In the genomic region with DNA sequence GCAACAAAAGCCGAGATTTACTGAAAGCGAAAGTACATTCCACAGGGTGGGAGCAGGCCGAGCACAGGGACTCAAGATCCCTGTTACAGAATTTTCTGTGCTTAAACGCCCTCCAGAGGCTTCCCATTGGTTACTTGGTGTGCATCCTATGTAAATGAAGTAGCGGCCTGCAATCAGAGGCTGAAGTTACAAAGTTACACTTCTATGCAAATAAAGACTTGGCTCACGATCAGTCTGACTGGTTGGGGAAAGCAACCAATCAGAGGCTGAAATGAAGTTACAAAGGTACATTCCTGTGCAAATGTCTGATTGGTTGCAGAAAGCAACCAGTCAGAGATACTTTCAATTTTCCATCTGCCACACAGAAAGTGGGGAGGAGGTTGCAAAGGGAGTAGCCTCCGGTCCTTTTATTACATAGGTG, we compare ENCODE assay signal across 8 cellular contexts. TPM values are rescaled to one million over a fixed set of nuclear protein-coding genes. Genes with fewer than 3 reads are reported as not detected.
DNase-seq lines count a peak whose midpoint lies in the region; ATAC-seq and TF ChIP-seq lines count a peak whose summit lies in the region.

No MANE protein-coding gene starts in this region.

- H2BK5ac ChIP-seq in mesenchymal stem cell (ENCODE audit: low read depth, low read length, poor library complexity, severe bottlenecking), result no peak overlapping the region

- H3K4me1 Mint-ChIP-seq in activated naive CD8-positive, alpha-beta T cell treated with anti-CD3 and anti-CD28 coated beads for 36 hours, result peaks cover 2% of the 10 kb centered on the region
- no peaks in the 10 kb centered on the region for H3K4me1 Mint-ChIP-seq in endothelial cell (ENCODE audit: unreplicated experiment)

- H3K27ac ChIP-seq in mesenchymal stem cell (ENCODE audit: low read length, poor library complexity, severe bottlenecking), result peak overlapping the region; percentile 48

- no peaks in the 10 kb centered on the region for H3K79me1 ChIP-seq in mesenchymal stem cell (replicated peaks; ENCODE audit: low read length, poor library complexity, severe bottlenecking)

- no peak overlapping the region for H3K9ac ChIP-seq in endocrine pancreas (ENCODE audit: control insufficient read depth, insufficient read depth, low read length)
- peak overlapping the region; percentile 85 for H3K9ac ChIP-seq in mesenchymal stem cell (ENCODE audit: low read length)

- no peak overlapping the region for H3K14ac ChIP-seq in mesenchymal stem cell (ENCODE audit: low read length in 2 of 2)

- H3K4me2 ChIP-seq in mesenchymal stem cell (ENCODE audit: low read length, poor library complexity, severe bottlenecking), result peak overlapping the region; percentile 48

- peak; percentile 90 for DNase-seq in GM04503 (ENCODE audit: low read depth)
- peak; percentile 71 for DNase-seq in mesenchymal stem cell
- DNase-seq in activated naive CD8-positive, alpha-beta T cell treated with anti-CD3 and anti-CD28 coated beads for 36 hours, result no peak
- no peak for DNase-seq in endothelial cell (ENCODE audit: low spot score)

- H3K4me3 Mint-ChIP-seq in activated naive CD8-positive, alpha-beta T cell treated with anti-CD3 and anti-CD28 coated beads for 36 hours, result no peak overlapping the region
- no peak overlapping the region for H3K4me3 Mint-ChIP-seq in endothelial cell (ENCODE audit: unreplicated experiment)

- H3K9me3 Mint-ChIP-seq in activated naive CD8-positive, alpha-beta T cell treated with anti-CD3 and anti-CD28 coated beads for 36 hours, result no peaks in the 10 kb centered on the region
- H3K9me3 Mint-ChIP-seq in endothelial cell (ENCODE audit: unreplicated experiment), result no peaks in the 10 kb centered on the region

- no peak overlapping the region for H2BK120ac ChIP-seq in mesenchymal stem cell (ENCODE audit: low read depth, low read length)

- H2BK15ac ChIP-seq in mesenchymal stem cell (ENCODE audit: low read depth, poor library complexity, severe bottlenecking), result no peak overlapping the region

- no peaks in the 10 kb centered on the region for H3K36me3 Mint-ChIP-seq in activated naive CD8-positive, alpha-beta T cell treated with anti-CD3 and anti-CD28 coated beads for 36 hours
- H3K36me3 Mint-ChIP-seq in endothelial cell (ENCODE audit: low read depth, unreplicated experiment), result no peaks in the 10 kb centered on the region

- ATAC-seq in GM19328 (IDR thresholded peaks at IDR 0.05; ENCODE audit: unreplicated experiment) (no peak), HG03039 (IDR thresholded peaks at IDR 0.05; ENCODE audit: unreplicated experiment) (no peak)

- no peak overlapping the region for H2AFZ ChIP-seq in mesenchymal stem cell (ENCODE audit: low read depth, low read length)

- TF ChIP-seq CTCF in endothelial cell (IDR thresholded peaks at IDR 0.05; ENCODE audit: unreplicated experiment), result no peak

- H3K4ac ChIP-seq in mesenchymal stem cell (ENCODE audit: low read depth in 1 of 2, low read length in 2 of 2), result no peak overlapping the region

- no peaks in the 10 kb centered on the region for H3K36me3 ChIP-seq in endocrine pancreas (ENCODE audit: control insufficient read depth, insufficient read depth, low read length)
- no peaks in the 10 kb centered on the region for H3K36me3 ChIP-seq in mesenchymal stem cell (ENCODE audit: control insufficient read depth in 1 of 2, insufficient read depth in 2 of 2, low read depth in 1 of 2, low read length in 2 of 2)

- H2AK5ac ChIP-seq in mesenchymal stem cell (ENCODE audit: low read length, severe bottlenecking), result no peak overlapping the region

- no peak overlapping the region for H3K18ac ChIP-seq in mesenchymal stem cell (ENCODE audit: low read depth in 1 of 2, low read length in 2 of 2)

- no peak overlapping the region for H3K27ac Mint-ChIP-seq in activated naive CD8-positive, alpha-beta T cell treated with anti-CD3 and anti-CD28 coated beads for 36 hours
- no peak overlapping the region for H3K27ac Mint-ChIP-seq in endothelial cell (ENCODE audit: unreplicated experiment)

- H4K8ac ChIP-seq in mesenchymal stem cell (ENCODE audit: low read length), result peak overlapping the region; percentile 13

- H3K4me1 ChIP-seq in endocrine pancreas (ENCODE audit: control insufficient read depth, insufficient read depth, low read length) (no peaks in the 10 kb centered on the region), mesenchymal stem cell (ENCODE audit: control insufficient read depth, insufficient read depth, low read depth, low read length) (peaks cover 8% of the 10 kb centered on the region)

- H3K4me3 ChIP-seq in endocrine pancreas (ENCODE audit: control insufficient read depth, insufficient read depth, low read length), result peak overlapping the region; percentile 81
- peak overlapping the region in 1 of 2 experiments; percentile 78 for H3K4me3 ChIP-seq in mesenchymal stem cell (ENCODE audit: insufficient read depth in 1 of 2, low read depth in 1 of 2, low read length in 2 of 2)

- no peak overlapping the region for H2BK12ac ChIP-seq in mesenchymal stem cell (ENCODE audit: low read length in 2 of 2)

- H3K27me3 ChIP-seq in endocrine pancreas (ENCODE audit: control insufficient read depth, insufficient read depth, low read length) (no peaks in the 10 kb centered on the region), mesenchymal stem cell (ENCODE audit: control insufficient read depth in 1 of 2, insufficient read depth in 1 of 2, low read length in 2 of 2) (no peaks in the 10 kb centered on the region)

- WGBS in mesenchymal stem cell, result 66% methylated on average over 6 of the region's 7 CpGs

- no peak overlapping the region for H3K23ac ChIP-seq in mesenchymal stem cell (ENCODE audit: low read length in 2 of 2)

- H3K9me3 ChIP-seq in endocrine pancreas (ENCODE audit: control insufficient read depth, low read length) (no peaks in the 10 kb centered on the region), mesenchymal stem cell (ENCODE audit: control insufficient read depth, low read length) (no peaks in the 10 kb centered on the region)

- H4K91ac ChIP-seq in mesenchymal stem cell (ENCODE audit: low read length), result no peak overlapping the region

- H3K27me3 Mint-ChIP-seq in activated naive CD8-positive, alpha-beta T cell treated with anti-CD3 and anti-CD28 coated beads for 36 hours, result no peaks in the 10 kb centered on the region
- peaks cover 1% of the 10 kb centered on the region for H3K27me3 Mint-ChIP-seq in endothelial cell (ENCODE audit: unreplicated experiment)

TF ChIP-seq in PFSK-1, 5 proteins besides CTCF, POLR2A, EP300 and RAD21:
- no peak for TF ChIP-seq SIN3A (IDR thresholded peaks at IDR 0.05; ENCODE audit: borderline replicate concordance, insufficient read depth, low read length)
- TF ChIP-seq FOXP2 (optimal IDR thresholded peaks at IDR 0.05; ENCODE audit: borderline replicate concordance, extremely low read depth, extremely low read length, insufficient read depth), result no peak
- TF ChIP-seq POLR2AphosphoS5 (IDR thresholded peaks at IDR 0.05; ENCODE audit: low read depth, low read length), result peak; percentile 22; the same call in 1 of the 2 replicates
- TF ChIP-seq TAF1 (IDR thresholded peaks at IDR 0.05; ENCODE audit: borderline replicate concordance, insufficient read depth, low read length), result no peak
TF ChIP-seq in PFSK-1: peak in this region for 1.

RNA-seq across cellular contexts. Expression of gene ACBD7, which starts 4.1 kb away (rescaled TPM):
- polyA plus RNA-seq in PFSK-1 (2012; ENCODE audit: insufficient read length, low read depth), result not detected
- 0.07 TPM for polyA plus RNA-seq in mesenchymal stem cell (2013, experiment 1 of 2)
- not detected for polyA plus RNA-seq in mesenchymal stem cell (2013, experiment 2 of 2)
- total RNA-seq in activated naive CD8-positive, alpha-beta T cell treated with anti-CD3 and anti-CD28 coated beads for 36 hours, result 1 to 10 TPM; 1.3 to 1.8 TPM
- 0.33 TPM for total RNA-seq in endothelial cell (ENCODE audit: unreplicated experiment)

RNA-seq across cellular contexts. Expression of gene RPP38, which starts 12.6 kb away (rescaled TPM):
- polyA plus RNA-seq in PFSK-1 (2012; ENCODE audit: insufficient read length, low read depth), result 32.8 TPM
- 22.1 TPM for polyA plus RNA-seq in mesenchymal stem cell (2013, experiment 1 of 2)
- polyA plus RNA-seq in mesenchymal stem cell (2013, experiment 2 of 2), result 21.2 TPM
- 10 to 100 TPM; 27.8 to 28.5 TPM for total RNA-seq in activated naive CD8-positive, alpha-beta T cell treated with anti-CD3 and anti-CD28 coated beads for 36 hours
- 13.0 TPM for total RNA-seq in endothelial cell (ENCODE audit: unreplicated experiment)

RNA-seq across cellular contexts. Expression of gene OLAH, which starts 40.8 kb away (rescaled TPM):
- polyA plus RNA-seq in PFSK-1 (2012; ENCODE audit: insufficient read length, low read depth), result 5.1 TPM
- polyA plus RNA-seq in mesenchymal stem cell (2013, experiment 1 of 2), result 0.17 TPM
- polyA plus RNA-seq in mesenchymal stem cell (2013, experiment 2 of 2), result 0.18 TPM
- 1 to 10 TPM; 1.2 to 2.0 TPM for total RNA-seq in activated naive CD8-positive, alpha-beta T cell treated with anti-CD3 and anti-CD28 coated beads for 36 hours
- 0.54 TPM for total RNA-seq in endothelial cell (ENCODE audit: unreplicated experiment)

Comparison
In these comparisons a context has a peak if more than half of its experiments do, and no peak if none do; other contexts are left out.
1. DNase-seq: peak in GM04503 (single experiment) and mesenchymal stem cell (single experiment); none in activated naive CD8-positive, alpha-beta T cell treated with anti-CD3 and anti-CD28 coated beads for 36 hours (single experiment) and endothelial cell (single experiment).